ENCODE assay signal across 8 cellular contexts in genomic region chr14:63632932-63633514, GRCh38. TPM values are rescaled to one million over a fixed set of nuclear protein-coding genes. Genes with fewer than 3 reads are reported as not detected.
DNase-seq lines count a peak whose midpoint lies in the region; ATAC-seq, FAIRE-seq and TF ChIP-seq lines count a peak whose summit lies in the region.

No MANE protein-coding gene starts in this region.

- DNase-seq in AG10803 (ENCODE audit: low read depth) (peak; percentile 25), GM12891 (ENCODE audit: insufficient read length, low spot score) (peak; percentile 14), NCI-H2081 (lab: John Stamatoyannopoulos, UW) (peak; percentile 1 to 41), colonic mucosa (no peak), pancreas (no peak), GOT3 (lab: John Stamatoyannopoulos, UW) (no peak)

- no peak overlapping the region for H3K27ac Mint-ChIP-seq in stimulated activated memory B cell treated with anti-CD40 and anti-IgM and Interleukin-4, amounts not matched to agents 10 μg/mL and 1 μg/mL and 100 μg/mL, for 72 hours

- no peaks in the 10 kb centered on the region for H3K4me1 ChIP-seq in colonic mucosa
- H3K4me1 ChIP-seq in pancreas = no peaks in the 10 kb centered on the region

- intact Hi-C loops in colonic mucosa (cut with DNase I) (loop anchor here (5.0 to 10.0 kb wide), 2 partner anchors 139 to 248 kb away; no protein-coding TSS in a partner anchor), pancreas (cut with DNase I) (no loop called here)

- TF ChIP-seq CTCF in AG10803 (conservative IDR thresholded peaks at IDR 0.05; ENCODE audit: low read length) (peak; percentile 66), colonic mucosa (IDR thresholded peaks at IDR 0.05) (peak; percentile 49), pancreas (IDR thresholded peaks at IDR 0.05) (peak in 2 of 4 donors; percentile 18 to 24)

- H3K36me3 ChIP-seq in colonic mucosa (no peaks in the 10 kb centered on the region), pancreas (no peaks in the 10 kb centered on the region)

- H3K9me3 Mint-ChIP-seq in stimulated activated memory B cell treated with anti-CD40 and anti-IgM and Interleukin-4, amounts not matched to agents 10 μg/mL and 1 μg/mL and 100 μg/mL, for 72 hours = peaks cover 15% of the 10 kb centered on the region

- H3K27me3 Mint-ChIP-seq in stimulated activated memory B cell treated with anti-CD40 and anti-IgM and Interleukin-4, amounts not matched to agents 10 μg/mL and 1 μg/mL and 100 μg/mL, for 72 hours = no peaks in the 10 kb centered on the region

- FAIRE-seq in GM12891 (lab: Jason Lieb, UNC) (peak; percentile 61), pancreas (lab: Jason Lieb, UNC) (no peak)

- H3K36me3 Mint-ChIP-seq in stimulated activated memory B cell treated with anti-CD40 and anti-IgM and Interleukin-4, amounts not matched to agents 10 μg/mL and 1 μg/mL and 100 μg/mL, for 72 hours = peaks cover 33% of the 10 kb centered on the region

- TF ChIP-seq POLR2A in GM12891 (IDR thresholded peaks at IDR 0.05; ENCODE audit: low read depth, low read length) = no peak

- ATAC-seq in pancreas (peak in 3 of 4 donors; percentile 69 to 79 (median 75)), HG02571 (IDR thresholded peaks at IDR 0.05; ENCODE audit: unreplicated experiment) (no peak)
- ATAC-seq in stimulated activated memory B cell treated with anti-CD40 and anti-IgM and Interleukin-4, amounts not matched to agents 10 μg/mL and 1 μg/mL and 100 μg/mL, for 72 hours = no peak

- H3K4me1 Mint-ChIP-seq in stimulated activated memory B cell treated with anti-CD40 and anti-IgM and Interleukin-4, amounts not matched to agents 10 μg/mL and 1 μg/mL and 100 μg/mL, for 72 hours = peaks cover 33% of the 10 kb centered on the region

- H3K9me3 ChIP-seq in colonic mucosa (no peaks in the 10 kb centered on the region), pancreas (no peaks in the 10 kb centered on the region)

- H3K4me3 ChIP-seq in AG10803 (ENCODE audit: low read length) (no peak overlapping the region), colonic mucosa (no peak overlapping the region), pancreas (no peak overlapping the region)

- H3K4me3 Mint-ChIP-seq in stimulated activated memory B cell treated with anti-CD40 and anti-IgM and Interleukin-4, amounts not matched to agents 10 μg/mL and 1 μg/mL and 100 μg/mL, for 72 hours = no peak overlapping the region

- H3K27me3 ChIP-seq in colonic mucosa (no peaks in the 10 kb centered on the region), pancreas (no peaks in the 10 kb centered on the region)

- H3K9ac ChIP-seq in colonic mucosa (ENCODE audit: low read depth in 2 of 2, low read length in 2 of 2) = no peak overlapping the region

- H3K27ac ChIP-seq in colonic mucosa (no peak overlapping the region), pancreas (no peak overlapping the region)

TF ChIP-seq in GM12891, 5 proteins besides CTCF, POLR2A, EP300 and RAD21:
- TF ChIP-seq POU2F2 (IDR thresholded peaks at IDR 0.05; ENCODE audit: low read depth, low read length) = no peak

RNA-seq across cellular contexts. Expression of gene WDR89, which starts 8.6 kb away (rescaled TPM):
- 6.4 TPM for polyA plus RNA-seq in GM12891 (2012; ENCODE audit: low read depth, missing spikeins)
- total RNA-seq in colonic mucosa = 10 to 100 TPM in 1 of 2 donors, 1 to 10 TPM in 1; 7.9 to 12.0 TPM
- 10 to 100 TPM in 1 of 6 donors, 1 to 10 TPM in 5; 4.3 to 11.0 (median 7.6) TPM for total RNA-seq in pancreas
- 1 to 10 TPM; 4.0 to 6.6 TPM for polyA plus RNA-seq in pancreas

Comparison
In these comparisons a context has a peak if more than half of its experiments do, and no peak if none do; other contexts are left out.
1. DNase-seq: peak in AG10803 (single experiment), GM12891 (single experiment) and NCI-H2081 (2 of 2); none in colonic mucosa (single experiment), pancreas (0 of 6) and GOT3 (single experiment).
2. ATAC-seq: peak in pancreas (3 of 4); none in HG02571 (single experiment) and stimulated activated memory B cell treated with anti-CD40 and anti-IgM and Interleukin-4, amounts not matched to agents 10 μg/mL and 1 μg/mL and 100 μg/mL, for 72 hours (single experiment).